In the genomic region with DNA sequence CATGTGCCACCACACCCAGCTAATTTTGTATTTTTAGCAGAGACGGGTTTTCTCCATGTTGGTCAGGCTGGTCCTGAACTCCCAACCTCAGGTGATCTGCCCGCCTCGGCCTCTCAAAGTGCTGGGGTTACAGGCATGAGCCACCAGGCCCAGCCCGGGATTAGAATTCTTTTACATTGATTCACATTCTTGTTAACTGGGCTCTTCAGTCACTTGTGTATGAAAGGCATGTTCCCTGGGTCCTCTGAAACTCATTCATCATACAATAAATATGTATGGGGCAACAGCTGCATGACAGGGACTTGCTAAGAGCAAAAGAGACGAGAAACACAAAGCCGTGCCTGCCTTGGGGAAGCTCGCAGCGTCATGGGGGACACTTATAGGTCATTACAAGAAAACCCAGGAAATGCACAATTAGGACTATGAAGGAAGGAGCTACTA, we compare ENCODE assay signal across 1 cellular context. TPM values are rescaled to one million over a fixed set of nuclear protein-coding genes. Genes with fewer than 3 reads are reported as not detected.
"Had no signal": no experiment of that assay in that cellular context is flagged by ENCODE, and none has a peak within 500 bp of the region (broad histone marks: within the 10 kb centered on the region; RNA-seq: fewer than 3 reads in every experiment).

No MANE protein-coding gene starts in this region.

RNA-seq across cellular contexts. Expression of a gene that starts 31.9 kb away (rescaled TPM):
- total RNA-seq: glomerular endothelial cell had no signal
